20 cellular contexts compared by ENCODE assay signal in genomic region chr5:107457881-107458280, GRCh38.
DNase-seq lines count a peak whose midpoint lies in the region; ATAC-seq, FAIRE-seq and TF ChIP-seq lines count a peak whose summit lies in the region.
"Had no signal": no experiment of that assay in that cellular context is flagged by ENCODE, and none has a peak within 500 bp of the region (broad histone marks: within the 10 kb centered on the region; RNA-seq: fewer than 3 reads in every experiment).

No MANE protein-coding gene starts in this region.

- no peak overlapping the region for H2AFZ ChIP-seq in GM23338
- no peak overlapping the region for H2AFZ ChIP-seq in OCI-LY1 (ENCODE audit: low read length)
- H2AFZ ChIP-seq in H9 (ENCODE audit: low read length), result no peak overlapping the region

- H3K4me1 ChIP-seq in A549 (peaks cover 85% of the 10 kb centered on the region), GM23338 (ENCODE audit: insufficient read depth) (peaks cover 39% of the 10 kb centered on the region), OCI-LY1 (ENCODE audit: insufficient read depth, low read length, severe bottlenecking) (peaks cover 82% of the 10 kb centered on the region), H9 (ENCODE audit: insufficient read depth, low read length) (0 out of 2 replicates have a peak, but pooled peaks cover 9% of the 10 kb centered on the region)

- H3K23me2 ChIP-seq in H9 (ENCODE audit: insufficient read length, low read depth, low read length, poor library complexity, severe bottlenecking), result no peaks in the 10 kb centered on the region

- H3K27me3 Mint-ChIP-seq in GM23338 (ENCODE audit: insufficient read depth, low read depth, poor library complexity) (peaks cover 2% of the 10 kb centered on the region), H9 (ENCODE audit: low read depth) (no peaks in the 10 kb centered on the region)

- H2BK12ac ChIP-seq in H9 (ENCODE audit: insufficient read length, low read depth, low read length), result no peak overlapping the region

- H3K36me3 Mint-ChIP-seq in GM23338 (ENCODE audit: low read depth) (no peaks in the 10 kb centered on the region), H9 (ENCODE audit: insufficient read depth in 1 of 3, low read depth in 3 of 3) (peaks cover 0 to 4% (median 0%) of the 10 kb centered on the region in 3 experiments; a peak in 1 of 7 replicates)
- H3K36me3 Mint-ChIP-seq: CD4-positive, alpha-beta memory T cell had no signal

- no peak overlapping the region for H3K9ac ChIP-seq in OCI-LY1 (ENCODE audit: low read length)
- no peak overlapping the region for H3K9ac ChIP-seq in H9 (ENCODE audit: extremely low read depth, insufficient read length, low read length)

- H3K23ac ChIP-seq in H9 (ENCODE audit: insufficient read length, low read depth, low read length), result no peak overlapping the region

- no peak overlapping the region for H3K4me3 Mint-ChIP-seq in GM23338
- H3K4me3 Mint-ChIP-seq in H9, result no peak overlapping the region
- H3K4me3 Mint-ChIP-seq: CD4-positive, alpha-beta memory T cell had no signal

- TF ChIP-seq CTCF in A549 (IDR thresholded peaks at IDR 0.05), result no peak
- TF ChIP-seq CTCF in GM23338 (conservative IDR thresholded peaks at IDR 0.05; ENCODE audit: low read depth in 2 of 2), result no peak
- TF ChIP-seq CTCF in OCI-LY1 (IDR thresholded peaks at IDR 0.05; ENCODE audit: low read length), result no peak
- TF ChIP-seq CTCF in H9 (conservative IDR thresholded peaks at IDR 0.05), result no peak

- peak overlapping the region; percentile 66; the same call in 1 of the 3 replicates for H3K4me2 ChIP-seq in A549
- no peak overlapping the region for H3K4me2 ChIP-seq in GM23338
- no peak overlapping the region for H3K4me2 ChIP-seq in OCI-LY1 (ENCODE audit: low read length)
- no peak overlapping the region for H3K4me2 ChIP-seq in H9 (ENCODE audit: insufficient read depth, insufficient read length, low read length)

- H2BK5ac ChIP-seq in H9 (ENCODE audit: insufficient read length, low read length), result no peak overlapping the region

- no peak overlapping the region for H4K5ac ChIP-seq in H9 (ENCODE audit: insufficient read length, low read depth, low read length)

- TF ChIP-seq RAD21 in A549 (conservative IDR thresholded peaks at IDR 0.05 in 1 of 2, IDR thresholded peaks at IDR 0.05 in 1 of 2), result no peak

- ATAC-seq in A549, result no peak
- ATAC-seq in GM23338, result no peak
- ATAC-seq in left colon, result peak; percentile 39
- ATAC-seq in HG02840 (IDR thresholded peaks at IDR 0.05; ENCODE audit: low FRiP score, unreplicated experiment), result no peak
- ATAC-seq in GM19023 (IDR thresholded peaks at IDR 0.05; ENCODE audit: unreplicated experiment), result no peak

- H3T11ph ChIP-seq in H9 (ENCODE audit: low read length), result no peak overlapping the region

- no peak for FAIRE-seq in A549 (lab: Jason Lieb, UNC)
- FAIRE-seq: A204.1, GM12892, H54 had no signal

- H4K91ac ChIP-seq in H9 (ENCODE audit: insufficient read length, low read depth, low read length), result no peak overlapping the region

- no peak overlapping the region for H3K14ac ChIP-seq in H9 (ENCODE audit: insufficient read depth, low read length)

- DNase-seq in A549 (ENCODE audit: low read depth in 1 of 2, low spot score in 1 of 2), result no peak
- no peak for DNase-seq in GM23338 (ENCODE audit: low spot score)
- DNase-seq in left colon, result no peak
- no peak for DNase-seq in H9
- DNase-seq in NCI-H69 (lab: John Stamatoyannopoulos, UW), result no peak
- DNase-seq: ACHN; C1 segment of cervical spinal cord; CD4-positive, alpha-beta memory T cell; COR-L47; DMS153; DND-41; GOT3; HCEC 1CT had no signal

- no peaks in the 10 kb centered on the region for H3K79me1 ChIP-seq in H9 (ENCODE audit: insufficient read depth, low read depth, low read length, poor library complexity, severe bottlenecking)

- no peak overlapping the region for H3K18ac ChIP-seq in H9 (ENCODE audit: insufficient read length, low read depth, low read length)

- POLR2A ChIA-PET in A549 (lab: Yijun Ruan, JAX), result no interaction called here

- no peak overlapping the region for H3K56ac ChIP-seq in H9 (ENCODE audit: insufficient read length, low read depth, low read length)

- H4K20me1 ChIP-seq in GM23338 (replicated peaks; ENCODE audit: insufficient read depth) (no peaks in the 10 kb centered on the region), OCI-LY1 (ENCODE audit: insufficient read depth, low read length) (no peaks in the 10 kb centered on the region), H9 (ENCODE audit: control insufficient read depth, insufficient read depth, insufficient read length) (no peaks in the 10 kb centered on the region)

- no peaks in the 10 kb centered on the region for H3K9me3 ChIP-seq in A549
- H3K9me3 ChIP-seq in OCI-LY1 (ENCODE audit: low read length), result no peaks in the 10 kb centered on the region
- H3K9me3 ChIP-seq in H9 (ENCODE audit: control insufficient read depth, low read depth, low read length), result no peaks in the 10 kb centered on the region

- no peaks in the 10 kb centered on the region for H3F3A ChIP-seq in GM23338 (replicated peaks; ENCODE audit: low read depth)
- H3F3A ChIP-seq in OCI-LY1 (ENCODE audit: insufficient read depth, low read length), result 0 out of 2 replicates have a peak, but pooled peaks cover 13% of the 10 kb centered on the region

- CTCF ChIA-PET in A549 (lab: Yijun Ruan, JAX), result interaction anchor here (1.5 kb wide), 1 partner anchor 19 kb away, joined by 3 read pairs; no protein-coding TSS in a partner anchor

- H3K4ac ChIP-seq in H9 (ENCODE audit: low read depth, low read length), result no peak overlapping the region

- H3K9me2 ChIP-seq in GM23338 (ENCODE audit: insufficient read depth) (no peaks in the 10 kb centered on the region; the same call in 1 of the 2 replicates), OCI-LY1 (ENCODE audit: low read depth, low read length) (no peaks in the 10 kb centered on the region)

- intact Hi-C loops in left colon (cut with DNase I, micrococcal nuclease), result no loop called here

- no peak overlapping the region for H2BK120ac ChIP-seq in H9 (ENCODE audit: low read depth, low read length, poor library complexity, severe bottlenecking)

- TF ChIP-seq POLR2A in A549 (IDR thresholded peaks at IDR 0.05; ENCODE audit: low read length), result no peak

- H4K8ac ChIP-seq in H9 (replicated peaks; ENCODE audit: insufficient read length, low read depth, low read length), result no peak overlapping the region

- no peaks in the 10 kb centered on the region for H3K9me3 Mint-ChIP-seq in GM23338
- H3K9me3 Mint-ChIP-seq in H9, result no peaks in the 10 kb centered on the region
- H3K9me3 Mint-ChIP-seq: CD4-positive, alpha-beta memory T cell had no signal

- H3K27me3 ChIP-seq in GM23338 (ENCODE audit: insufficient read depth) (no peaks in the 10 kb centered on the region), OCI-LY1 (ENCODE audit: insufficient read depth, low read length) (no peaks in the 10 kb centered on the region), H9 (ENCODE audit: insufficient read depth, low read length) (no peaks in the 10 kb centered on the region)

- peaks cover 64% of the 10 kb centered on the region for H3K4me1 Mint-ChIP-seq in GM23338
- H3K4me1 Mint-ChIP-seq in H9, result peaks cover 71 to 76% of the 10 kb centered on the region in 2 experiments
- H3K4me1 Mint-ChIP-seq: CD4-positive, alpha-beta memory T cell had no signal

- H3K79me2 ChIP-seq in GM23338 (replicated peaks; ENCODE audit: insufficient read depth), result peaks cover 4% of the 10 kb centered on the region; the same call in 1 of the 2 replicates
- no peaks in the 10 kb centered on the region for H3K79me2 ChIP-seq in OCI-LY1 (ENCODE audit: insufficient read depth, low read length)
- H3K79me2 ChIP-seq in H9 (ENCODE audit: insufficient read depth, low read length), result no peaks in the 10 kb centered on the region

- H3K27ac ChIP-seq in A549, result peak overlapping the region; percentile 27 to 78; a peak in 3 of 6 replicates
- no peak overlapping the region for H3K27ac ChIP-seq in GM23338 (ENCODE audit: low read depth)
- H3K27ac ChIP-seq in OCI-LY1 (ENCODE audit: low read depth, low read length, poor library complexity, severe bottlenecking), result peak overlapping the region; percentile 97
- H3K27ac ChIP-seq in H9 (ENCODE audit: insufficient read length, low read depth, low read length), result no peak overlapping the region
- H3K27ac ChIP-seq: 22Rv1 had no signal

- 0 out of 2 replicates have a peak overlapping the region, but pooled peaks have one; percentile 7 for H3K27ac Mint-ChIP-seq in GM23338
- H3K27ac Mint-ChIP-seq in H9, result no peak overlapping the region
- H3K27ac Mint-ChIP-seq: CD4-positive, alpha-beta memory T cell had no signal

- no peaks in the 10 kb centered on the region for H3K36me3 ChIP-seq in GM23338 (ENCODE audit: insufficient read depth)
- H3K36me3 ChIP-seq in OCI-LY1 (ENCODE audit: insufficient read depth, low read length), result no peaks in the 10 kb centered on the region

- no peak overlapping the region for H2AK5ac ChIP-seq in H9 (ENCODE audit: insufficient read length, low read length)

- TF ChIP-seq EP300 in A549 (IDR thresholded peaks at IDR 0.05), result no peak

- WGBS in A549 (ENCODE audit: missing lambda C conversion rate), result 59% methylated on average over 3 of the region's 3 CpGs
- no CpG with 5 or more reads among the region's 3 CpGs for WGBS in H9 (ENCODE audit: extremely low coverage, insufficient read length, low lambda C conversion rate)

- H3K4me3 ChIP-seq in A549 (no peak overlapping the region), GM23338 (no peak overlapping the region), OCI-LY1 (ENCODE audit: low read depth, low read length, poor library complexity, severe bottlenecking) (no peak overlapping the region)

- H2BK20ac ChIP-seq in H9 (ENCODE audit: low read depth, low read length, poor library complexity, severe bottlenecking), result no peak overlapping the region

- H2BK15ac ChIP-seq in H9 (ENCODE audit: low read depth, low read length), result no peak overlapping the region

TF ChIP-seq in A549, 52 proteins besides CTCF, POLR2A, EP300 and RAD21 (continues in another document):
- TF ChIP-seq PBX3 (IDR thresholded peaks at IDR 0.05), result no peak

TF ChIP-seq in GM23338, 12 proteins besides CTCF, POLR2A, EP300 and RAD21 (continues in another document):
- TF ChIP-seq ZNF331 (CRISPR knock-in tag; IDR thresholded peaks at IDR 0.05; ENCODE audit: low read depth), result no peak

Comparison
In these comparisons a context has a peak if more than half of its experiments do, and no peak if none do; other contexts are left out.
1. H3K27ac ChIP-seq: peak in A549 (2 of 2) and OCI-LY1 (single experiment); none in GM23338 (single experiment) and H9 (single experiment).